ENCODE assay signal across 11 cellular contexts in the genomic region with DNA sequence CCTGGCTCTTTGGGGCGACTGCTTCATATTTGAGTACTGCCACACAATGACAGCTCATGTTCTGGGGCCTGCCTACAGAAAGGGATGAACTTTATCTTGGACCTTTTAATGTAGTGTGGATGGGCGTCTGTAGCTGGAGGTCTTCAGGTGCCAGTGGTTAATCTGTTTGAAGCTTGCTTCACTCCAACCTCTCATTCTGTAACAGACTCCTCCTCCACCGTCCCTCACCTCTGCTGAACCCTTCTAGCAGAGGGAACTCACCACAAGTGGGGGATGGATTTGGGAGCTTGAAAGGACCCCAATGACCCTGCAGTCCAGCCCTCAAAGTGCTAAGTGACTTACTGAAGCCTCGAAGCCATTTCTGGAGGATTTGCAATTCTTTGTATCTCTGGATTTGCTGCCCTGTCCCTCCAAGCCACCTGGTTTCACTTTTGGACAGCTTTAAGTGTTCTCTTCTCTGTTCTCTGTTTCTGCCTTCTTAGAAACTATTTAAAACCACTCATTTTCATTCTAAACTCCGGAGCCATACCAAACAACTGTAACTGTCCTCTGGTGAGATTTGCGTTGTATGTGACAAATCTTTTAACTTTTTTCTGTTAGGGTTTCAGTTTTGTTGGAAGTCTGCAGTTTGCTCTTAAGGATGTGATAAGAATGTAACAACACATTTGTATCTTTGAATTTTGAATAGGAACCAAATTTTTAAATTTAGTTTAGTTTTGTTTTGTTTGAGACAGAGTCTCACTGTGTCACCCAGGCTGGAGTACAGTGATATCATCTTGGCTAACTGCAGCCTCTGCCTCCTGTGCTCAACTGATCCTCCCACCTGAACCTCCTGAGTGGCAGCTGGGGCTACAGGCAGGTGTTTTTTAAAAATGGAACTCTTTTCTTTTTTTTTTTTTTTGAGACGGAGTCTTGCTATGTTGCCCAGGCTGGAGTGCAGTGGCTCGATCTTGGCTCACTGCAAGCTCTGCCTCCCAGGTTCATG. TPM values are rescaled to one million over a fixed set of nuclear protein-coding genes. Genes with fewer than 3 reads are reported as not detected.
DNase-seq lines count a peak whose midpoint lies in the region; ATAC-seq, FAIRE-seq and TF ChIP-seq lines count a peak whose summit lies in the region.
"Had no signal": no experiment of that assay in that cellular context is flagged by ENCODE, and none has a peak within 500 bp of the region (broad histone marks: within the 10 kb centered on the region; RNA-seq: fewer than 3 reads in every experiment).

No MANE protein-coding gene starts in this region.

- peaks cover 17 to 23% of the 10 kb centered on the region in 2 experiments; a peak in 4 of 5 replicates for H3K4me1 ChIP-seq in K562 (replicated peaks in 1 of 2; ENCODE audit: control insufficient read depth in 2 of 2, insufficient read depth in 2 of 2, low read length in 2 of 2)

- H3K4me3 ChIP-seq in K562: no peak overlapping the region

- H3K9me1 ChIP-seq in K562 (ENCODE audit: control insufficient read depth, insufficient read depth, low read length): no peaks in the 10 kb centered on the region

- TF ChIP-seq CTCF in K562 (IDR thresholded peaks at IDR 0.05 in 2 of 3, conservative IDR thresholded peaks at IDR 0.05 in 1 of 3; ENCODE audit: insufficient read depth in 2 of 3, low read depth in 1 of 3, low read length in 3 of 3): no peak

- no TSS peak for BruUV-seq in K562 (replicated peaks; lab: Mats Ljungman, UMichigan)

- no peak for TF ChIP-seq RAD21 in K562 (CRISPR knock-in tag; conservative IDR thresholded peaks at IDR 0.05 in 1 of 2, IDR thresholded peaks at IDR 0.05 in 1 of 2)

- H3K27me3 ChIP-seq in K562 (ENCODE audit: control insufficient read depth in 2 of 2, insufficient read depth in 2 of 2, low read length in 2 of 2): no peaks in the 10 kb centered on the region

- CTCF ChIA-PET in K562 (lab: Yijun Ruan, JAX; ENCODE audit: low intra/inter-chr PET ratio): no interaction called here

- DNase-seq in GM12892 (ENCODE audit: insufficient read length) (no peak), K562 (ENCODE audit: extremely low read depth in 1 of 4, low spot score in 3 of 4) (peak in 1 of 4 experiments; percentile 22), anterior cingulate cortex (lab: John Stamatoyannopoulos, UW) (no peak), NCI-H526 treated with DMSO at 0.1 percent for 48 hours (lab: John Stamatoyannopoulos, UW) (no peak), NCI-H187 treated with DMSO at 0.1 percent for 48 hours (lab: John Stamatoyannopoulos, UW) (no peak), RKO (ENCODE audit: low spot score) (no peak)
- DNase-seq: NCI-H1417, nephron progenitor cell had no signal

- no peak overlapping the region; the same call in 2 of the 3 replicates for H3K27ac ChIP-seq in K562 (ENCODE audit: extremely low read depth, low read depth, low read length)

- H3K9ac ChIP-seq in K562 (ENCODE audit: insufficient read depth in 1 of 2, low read depth in 2 of 2, low read length in 2 of 2): peak overlapping the region in 1 of 2 experiments; percentile 78; a peak in 1 of 4 replicates

- H2AFZ ChIP-seq in K562 (ENCODE audit: low read depth, low read length): 0 out of 2 replicates have a peak overlapping the region, but pooled peaks have one; percentile 28

- ATAC-seq in GM19455 (IDR thresholded peaks at IDR 0.05; ENCODE audit: unreplicated experiment) (peak; percentile 97), HG03135 (IDR thresholded peaks at IDR 0.05; ENCODE audit: unreplicated experiment) (peak; percentile 86), K562 (peak; percentile 39)

- H4K20me1 ChIP-seq in K562 (replicated peaks; ENCODE audit: control insufficient read depth, insufficient read depth, low read length): no peaks in the 10 kb centered on the region

- TF ChIP-seq POLR2A in GM12892 (IDR thresholded peaks at IDR 0.05; ENCODE audit: low read depth, low read length) (no peak), K562 (conservative IDR thresholded peaks at IDR 0.05) (no peak)

- H3K36me3 ChIP-seq in K562 (ENCODE audit: control insufficient read depth, insufficient read depth, low read length): peaks cover 9% of the 10 kb centered on the region; the same call in 2 of the 3 replicates

- no peaks in the 10 kb centered on the region for H3K9me3 ChIP-seq in K562 (replicated peaks; ENCODE audit: control insufficient read depth, insufficient read depth, low read depth, low read length)

- H3K4me2 ChIP-seq in K562 (ENCODE audit: insufficient read depth, low read length): no peak overlapping the region

- 10% methylated on average over 6 of the region's 8 CpGs for WGBS in K562 (ENCODE audit: insufficient coverage, low coverage, missing lambda C conversion rate)

- POLR2A ChIA-PET in K562 (lab: Yijun Ruan, JAX): interaction anchor here (0.5 to 0.7 kb wide), 4 partner anchors 9 to 17 kb away, joined by 3 to 4 read pairs (median 4); no protein-coding TSS in a partner anchor

- peak; percentile 86 for FAIRE-seq in GM12892 (lab: Jason Lieb, UNC)
- peak; percentile 11 for FAIRE-seq in K562 (lab: Jason Lieb, UNC)
- FAIRE-seq: endothelial cell of umbilical vein had no signal

- intact Hi-C loops in K562 (cut with micrococcal nuclease): no loop called here

- H3K79me2 ChIP-seq in K562 (ENCODE audit: control insufficient read depth, insufficient read depth, low read length): no peaks in the 10 kb centered on the region

- no peak for TF ChIP-seq EP300 in K562 (IDR thresholded peaks at IDR 0.05; ENCODE audit: low read length)

- in situ Hi-C loops in K562 (cut with MboI): loop anchor here (25.0 kb wide), 1 partner anchor 1261 kb away; a partner anchor contains a TSS

TF ChIP-seq in K562, 482 proteins besides CTCF, POLR2A, EP300 and RAD21:
- TF ChIP-seq, protein P1, sequence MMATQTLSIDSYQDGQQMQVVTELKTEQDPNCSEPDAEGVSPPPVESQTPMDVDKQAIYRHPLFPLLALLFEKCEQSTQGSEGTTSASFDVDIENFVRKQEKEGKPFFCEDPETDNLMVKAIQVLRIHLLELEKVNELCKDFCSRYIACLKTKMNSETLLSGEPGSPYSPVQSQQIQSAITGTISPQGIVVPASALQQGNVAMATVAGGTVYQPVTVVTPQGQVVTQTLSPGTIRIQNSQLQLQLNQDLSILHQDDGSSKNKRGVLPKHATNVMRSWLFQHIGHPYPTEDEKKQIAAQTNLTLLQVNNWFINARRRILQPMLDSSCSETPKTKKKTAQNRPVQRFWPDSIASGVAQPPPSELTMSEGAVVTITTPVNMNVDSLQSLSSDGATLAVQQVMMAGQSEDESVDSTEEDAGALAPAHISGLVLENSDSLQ (IDR thresholded peaks at IDR 0.05): peak; percentile 72
- no peak for TF ChIP-seq NELFE (IDR thresholded peaks at IDR 0.05; ENCODE audit: insufficient read depth, insufficient read length)
TF ChIP-seq in K562: peak in this region for 1.

RNA-seq across cellular contexts. Expression of a gene that starts 37.0 kb away (rescaled TPM):
- 27.6 TPM for polyA plus RNA-seq in GM12892 (2012; ENCODE audit: missing spikeins)
- total RNA-seq in K562 (2011; cell fraction: chromatin; rRNA removed; ENCODE audit: low replicate concordance): 15.2 and 30.8 TPM in 2 replicates
- total RNA-seq in K562 (2011; cell fraction: nucleolus; rRNA removed): 10.2 and 12.5 TPM in 2 replicates
- 12.8 and 16.9 TPM in 2 replicates for total RNA-seq in K562 (2011; cell fraction: nucleoplasm; rRNA removed)
- total RNA-seq in K562 (2014; rRNA removed): 20.9 and 23.2 TPM in 2 replicates
- total RNA-seq in K562 (2014; rRNA removed; fragmentation: Illumina TruSeq; extraction: Trizol): 27.7 and 32.8 TPM in 2 replicates
- total RNA-seq in K562 (2015; rRNA removed; fragmentation: Illumina TruSeq; extraction: Trizol): 27.7 and 31.4 TPM in 2 replicates
- 17.9 and 21.6 TPM in 2 replicates for total RNA-seq in K562 (2021)
- polyA plus RNA-seq in K562 (2011; rRNA removed): 15.1 and 16.6 TPM in 2 replicates
- polyA plus RNA-seq in K562 (2011; cell fraction: cytosol; rRNA removed): 7.0 and 11.9 TPM in 2 replicates
- 19.5 and 20.9 TPM in 2 replicates for polyA plus RNA-seq in K562 (2011; cell fraction: nucleus; rRNA removed)
- 15.1 and 20.9 TPM in 2 replicates for polyA plus RNA-seq in K562 (2012)
- polyA plus RNA-seq in K562 (2014; fragmentation: Illumina TruSeq; extraction: Trizol): 20.7 and 24.8 TPM in 2 replicates
- 10 to 100 TPM; 10.2 to 19.3 TPM for polyA plus RNA-seq in K562 (2014; fragmentation: Nextera tagmentation; extraction: Ambion mirVana)
- 15.5 and 19.4 TPM in 2 replicates for polyA plus RNA-seq in K562 (2014; rRNA removed)
- polyA minus RNA-seq in K562 (2011; rRNA and poly(A)+ RNA removed): 22.1 and 23.8 TPM in 2 replicates
- 7.6 and 10.8 TPM in 2 replicates for polyA minus RNA-seq in K562 (2011; cell fraction: cytosol; rRNA and poly(A)+ RNA removed)
- 9.6 and 14.7 TPM in 2 replicates for polyA minus RNA-seq in K562 (2011; cell fraction: nucleus; rRNA and poly(A)+ RNA removed)

RNA-seq across cellular contexts. Expression of a gene that starts 40.4 kb away (rescaled TPM):
- 7.7 TPM for polyA plus RNA-seq in GM12892 (2012; ENCODE audit: missing spikeins)
- total RNA-seq in K562 (2011; cell fraction: chromatin; rRNA removed; ENCODE audit: low replicate concordance): 75.0 and 98.6 TPM in 2 replicates
- total RNA-seq in K562 (2011; cell fraction: nucleolus; rRNA removed): 34.9 and 39.4 TPM in 2 replicates
- total RNA-seq in K562 (2011; cell fraction: nucleoplasm; rRNA removed): 55.7 and 65.5 TPM in 2 replicates
- total RNA-seq in K562 (2014; rRNA removed) (10.8 TPM in 2 replicates), K562 (2014; rRNA removed; fragmentation: Illumina TruSeq; extraction: Trizol) (17.4 and 19.7 TPM in 2 replicates), K562 (2015; rRNA removed; fragmentation: Illumina TruSeq; extraction: Trizol) (10.7 and 12.6 TPM in 2 replicates), K562 (2021) (12.1 and 12.2 TPM in 2 replicates)
- polyA plus RNA-seq in K562 (2011; rRNA removed) (20.4 and 21.9 TPM in 2 replicates), K562 (2014; fragmentation: Illumina TruSeq; extraction: Trizol) (9.9 and 10.6 TPM in 2 replicates), K562 (2014; fragmentation: Nextera tagmentation; extraction: Ambion mirVana) (1 to 10 TPM; 7.1 to 7.2 TPM), K562 (2014; rRNA removed) (8.0 and 9.9 TPM in 2 replicates)
- 8.4 and 12.9 TPM in 2 replicates for polyA plus RNA-seq in K562 (2011; cell fraction: cytosol; rRNA removed)
- 16.1 and 18.3 TPM in 2 replicates for polyA plus RNA-seq in K562 (2011; cell fraction: nucleus; rRNA removed)
- polyA plus RNA-seq in K562 (2012): 7.7 and 9.6 TPM in 2 replicates
- polyA minus RNA-seq in K562 (2011; rRNA and poly(A)+ RNA removed): 34.7 TPM in 2 replicates
- polyA minus RNA-seq in K562 (2011; cell fraction: cytosol; rRNA and poly(A)+ RNA removed): 13.5 and 13.9 TPM in 2 replicates
- polyA minus RNA-seq in K562 (2011; cell fraction: nucleus; rRNA and poly(A)+ RNA removed): 13.9 and 32.2 TPM in 2 replicates

Comparison
In these comparisons a context has a peak if more than half of its experiments do, and no peak if none do; other contexts are left out.
1. ATAC-seq: peak in every context shown above with its lines; median percentile 97 in GM19455; 86 in HG03135; 39 in K562.